In genomic region chr2:140804682-140805235, GRCh38 we compare ENCODE assay signal across 17 cellular contexts.
"Had no signal": no experiment of that assay in that cellular context is flagged by ENCODE, and none has a peak within 500 bp of the region (broad histone marks: within the 10 kb centered on the region; RNA-seq: fewer than 3 reads in every experiment).

No MANE protein-coding gene starts in this region.

- DNase-seq: activated CD4-positive, alpha-beta T cell treated with anti-CD3 and anti-CD28 coated beads for 36 hours; activated CD4-positive, alpha-beta T cell treated with anti-CD3 and anti-CD28 coated beads, Interleukin-2, amount 50 U/mL, for 4 hours; activated CD8-positive, alpha-beta memory T cell treated with anti-CD3 and anti-CD28 coated beads, Interleukin-2, amount 50 U/mL, for 48 hours; activated naive CD4-positive, alpha-beta T cell treated with Interleukin-2 at 50 U/mL for 16 hours; activated naive CD8-positive, alpha-beta T cell treated with anti-CD3 and anti-CD28 coated beads for 36 hours; activated T-cell treated with anti-CD3 and anti-CD28 coated beads, Interleukin-2, amount 50 U/mL, for 4 hours; amniotic stem cell; effector memory CD4-positive, alpha-beta T cell; lower lobe of right lung; naive thymus-derived CD4-positive, alpha-beta T cell; spleen; stimulated activated CD4-positive, alpha-beta T cell treated with anti-CD3 and anti-CD28 coated beads, Interleukin-4, amount 100 ng/mL, for 24 hours; stimulated activated naive CD8-positive, alpha-beta T cell treated with anti-CD3 and anti-CD28 coated beads, Interleukin-15, Interleukin-2, amounts not matched to agents 100 U/mL and 50 U/mL, for 24 hours; T-helper 9 cell; upper lobe of right lung had no signal

- ATAC-seq: activated CD4-positive, alpha-beta T cell treated with anti-CD3 and anti-CD28 coated beads for 36 hours; activated T-cell treated with anti-CD3 and anti-CD28 coated beads, Interleukin-2, amount 50 U/mL, for 4 hours; left lobe of liver; lower lobe of right lung; naive thymus-derived CD4-positive, alpha-beta T cell; stimulated activated naive CD8-positive, alpha-beta T cell treated with anti-CD3 and anti-CD28 coated beads, Interleukin-15, Interleukin-2, amounts not matched to agents 100 U/mL and 50 U/mL, for 24 hours; upper lobe of right lung; WTC11 had no signal
